8 cellular contexts compared by ENCODE assay signal in the genomic region with DNA sequence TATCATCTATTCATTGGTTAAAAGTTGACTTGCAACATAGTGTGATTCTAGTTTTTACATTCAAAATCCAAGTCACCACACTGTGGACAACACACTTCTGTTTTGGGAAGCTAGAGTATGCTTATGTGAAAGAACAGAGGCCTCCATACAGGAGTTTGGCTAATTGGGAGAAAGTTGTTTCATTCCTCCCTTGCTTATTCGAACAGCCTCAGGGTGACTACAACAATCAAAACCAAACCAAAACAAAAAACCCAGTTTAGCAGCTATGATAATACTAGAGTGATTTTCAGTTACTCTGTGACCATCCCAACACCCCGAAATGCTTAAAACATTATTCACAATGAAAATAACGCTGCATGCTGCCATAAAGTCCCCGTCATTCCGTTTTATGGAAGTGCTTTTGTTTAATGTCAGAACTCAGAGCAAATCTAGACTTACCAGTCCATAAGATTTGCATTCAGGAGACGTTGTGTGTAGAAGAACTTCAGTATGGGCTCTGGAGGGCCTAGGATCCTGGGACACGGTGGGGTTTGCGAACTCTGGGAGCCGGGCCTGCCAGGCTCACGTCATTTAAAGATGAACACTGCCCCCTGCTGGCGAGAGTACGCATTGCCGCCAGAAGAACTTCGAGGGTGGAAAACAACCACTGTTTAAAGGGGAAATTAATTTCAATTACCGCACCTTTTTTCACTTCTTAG.
DNase-seq lines count a peak whose midpoint lies in the region; ATAC-seq, FAIRE-seq and TF ChIP-seq lines count a peak whose summit lies in the region.

No MANE protein-coding gene starts in this region.

- peak; percentile 55 for ATAC-seq in GM18858 (IDR thresholded peaks at IDR 0.05; ENCODE audit: unreplicated experiment)
- ATAC-seq in HG03097 (IDR thresholded peaks at IDR 0.05; ENCODE audit: low FRiP score, unreplicated experiment) = no peak

- no peak overlapping the region for H3K27ac Mint-ChIP-seq in astrocyte (ENCODE audit: unreplicated experiment)

- no peak for FAIRE-seq in astrocyte (lab: Jason Lieb, UNC)

- no peak overlapping the region for H3K4me3 ChIP-seq in KMS-11 (IDR thresholded peaks at IDR 0.05; ENCODE audit: insufficient read depth, low read depth, low read length)
- no peak overlapping the region for H3K4me3 ChIP-seq in astrocyte (ENCODE audit: insufficient read depth, low read depth, low read length)
- no peak overlapping the region for H3K4me3 ChIP-seq in hepatocyte
- H3K4me3 ChIP-seq in skeletal muscle satellite cell (ENCODE audit: low read length) = peak overlapping the region; percentile 34

- H3K4me2 ChIP-seq in KMS-11 (0 out of 2 replicates have a peak overlapping the region, but pooled peaks have one; percentile 13), astrocyte (ENCODE audit: low read length) (peak overlapping the region; percentile 57), hepatocyte (peak overlapping the region; percentile 20), skeletal muscle satellite cell (ENCODE audit: low read length) (peak overlapping the region; percentile 68)

- H3K4me3 Mint-ChIP-seq in astrocyte (ENCODE audit: unreplicated experiment) = no peak overlapping the region

- no peak overlapping the region for H3K9ac ChIP-seq in KMS-11
- H3K9ac ChIP-seq in astrocyte (ENCODE audit: low read length) = no peak overlapping the region
- peak overlapping the region; percentile 20 for H3K9ac ChIP-seq in skeletal muscle satellite cell (ENCODE audit: low read depth, low read length)

- H3K9me3 ChIP-seq in astrocyte (ENCODE audit: insufficient read depth, low read depth, low read length) (no peaks in the 10 kb centered on the region), hepatocyte (ENCODE audit: low read depth) (no peaks in the 10 kb centered on the region), skeletal muscle satellite cell (replicated peaks; ENCODE audit: low read length) (no peaks in the 10 kb centered on the region)

- no peaks in the 10 kb centered on the region for H3K9me3 Mint-ChIP-seq in astrocyte (ENCODE audit: unreplicated experiment)

- no peaks in the 10 kb centered on the region for H3K79me2 ChIP-seq in KMS-11 (ENCODE audit: insufficient read depth, low read depth)
- H3K79me2 ChIP-seq in astrocyte (ENCODE audit: insufficient read depth, low read length) = no peaks in the 10 kb centered on the region
- no peaks in the 10 kb centered on the region for H3K79me2 ChIP-seq in hepatocyte

- no peaks in the 10 kb centered on the region for H3K36me3 Mint-ChIP-seq in astrocyte (ENCODE audit: low read depth, unreplicated experiment)

- no peaks in the 10 kb centered on the region for H3K27me3 ChIP-seq in KMS-11 (ENCODE audit: insufficient read depth, low read depth)
- H3K27me3 ChIP-seq in astrocyte (ENCODE audit: insufficient read depth, low read length) = peaks cover 5% of the 10 kb centered on the region
- H3K27me3 ChIP-seq in hepatocyte = no peaks in the 10 kb centered on the region
- H3K27me3 ChIP-seq in skeletal muscle satellite cell (ENCODE audit: control insufficient read depth, insufficient read depth, low read length) = peaks cover 29% of the 10 kb centered on the region

- no peaks in the 10 kb centered on the region for H3K36me3 ChIP-seq in KMS-11 (ENCODE audit: insufficient read depth)
- no peaks in the 10 kb centered on the region for H3K36me3 ChIP-seq in astrocyte (ENCODE audit: insufficient read depth, low read length)
- H3K36me3 ChIP-seq in hepatocyte (replicated peaks; ENCODE audit: insufficient read depth, low read depth) = no peaks in the 10 kb centered on the region
- H3K36me3 ChIP-seq in skeletal muscle satellite cell (ENCODE audit: insufficient read depth, low read length) = no peaks in the 10 kb centered on the region

- no peaks in the 10 kb centered on the region for H4K20me1 ChIP-seq in KMS-11 (ENCODE audit: insufficient read depth)
- H4K20me1 ChIP-seq in astrocyte (ENCODE audit: insufficient read depth, low read length) = no peaks in the 10 kb centered on the region
- no peaks in the 10 kb centered on the region for H4K20me1 ChIP-seq in hepatocyte (ENCODE audit: insufficient read depth, poor library complexity, severe bottlenecking)

- H3K27ac ChIP-seq in KMS-11 (no peak overlapping the region), astrocyte (ENCODE audit: low read depth, low read length) (no peak overlapping the region), hepatocyte (peak overlapping the region; percentile 62)

- H3K9me2 ChIP-seq in hepatocyte (replicated peaks; ENCODE audit: insufficient read depth) = no peaks in the 10 kb centered on the region

- DNase-seq in AG08395 (ENCODE audit: low spot score) = peak; percentile 59
- DNase-seq in T-helper 1 cell = peak in 4 of 5 donors; percentile 21 to 51 (median 27)
- DNase-seq in astrocyte (ENCODE audit: low read depth) = no peak
- DNase-seq in hepatocyte (ENCODE audit: low spot score) = peak; percentile 83

- H3K4me1 Mint-ChIP-seq in astrocyte (ENCODE audit: low read depth, unreplicated experiment) = no peaks in the 10 kb centered on the region

- 33% methylated on average over 15 of the region's 15 CpGs for WGBS in hepatocyte (ENCODE audit: low lambda C conversion rate, missing lambda C conversion rate)

- TF ChIP-seq CTCF in KMS-11 (conservative IDR thresholded peaks at IDR 0.05; ENCODE audit: low read depth, low read length) = peak; percentile 98
- TF ChIP-seq CTCF in astrocyte (IDR thresholded peaks at IDR 0.05; ENCODE audit: insufficient read depth, low read depth, low read length) = peak; percentile 93
- peak; percentile 94 for TF ChIP-seq CTCF in hepatocyte (IDR thresholded peaks at IDR 0.05; ENCODE audit: poor library complexity)

- H3K4me1 ChIP-seq in KMS-11 (ENCODE audit: low read depth, poor library complexity, severe bottlenecking) = peaks cover 6% of the 10 kb centered on the region
- no peaks in the 10 kb centered on the region for H3K4me1 ChIP-seq in astrocyte (ENCODE audit: insufficient read depth, low read length)
- peaks cover 35% of the 10 kb centered on the region for H3K4me1 ChIP-seq in hepatocyte (ENCODE audit: insufficient read depth)
- H3K4me1 ChIP-seq in skeletal muscle satellite cell (ENCODE audit: control insufficient read depth, insufficient read depth, low read length) = peaks cover 19% of the 10 kb centered on the region

- H2AFZ ChIP-seq in KMS-11 (ENCODE audit: low read depth) (peak overlapping the region; percentile 39; the same call in 1 of the 2 replicates), astrocyte (ENCODE audit: low read depth, low read length) (peak overlapping the region; percentile 55), hepatocyte (peak overlapping the region; percentile 29)

- peaks cover 16% of the 10 kb centered on the region for H3K27me3 Mint-ChIP-seq in astrocyte (ENCODE audit: low read depth, unreplicated experiment)

Comparison
In these comparisons a context has a peak if more than half of its experiments do, and no peak if none do; other contexts are left out.
1. H3K4me2 ChIP-seq: peak in every context shown above with its lines; median percentile 68 in skeletal muscle satellite cell; 57 in astrocyte; 20 in hepatocyte; 13 in KMS-11.